ENCODE assay signal across 8 cellular contexts in the genomic region with DNA sequence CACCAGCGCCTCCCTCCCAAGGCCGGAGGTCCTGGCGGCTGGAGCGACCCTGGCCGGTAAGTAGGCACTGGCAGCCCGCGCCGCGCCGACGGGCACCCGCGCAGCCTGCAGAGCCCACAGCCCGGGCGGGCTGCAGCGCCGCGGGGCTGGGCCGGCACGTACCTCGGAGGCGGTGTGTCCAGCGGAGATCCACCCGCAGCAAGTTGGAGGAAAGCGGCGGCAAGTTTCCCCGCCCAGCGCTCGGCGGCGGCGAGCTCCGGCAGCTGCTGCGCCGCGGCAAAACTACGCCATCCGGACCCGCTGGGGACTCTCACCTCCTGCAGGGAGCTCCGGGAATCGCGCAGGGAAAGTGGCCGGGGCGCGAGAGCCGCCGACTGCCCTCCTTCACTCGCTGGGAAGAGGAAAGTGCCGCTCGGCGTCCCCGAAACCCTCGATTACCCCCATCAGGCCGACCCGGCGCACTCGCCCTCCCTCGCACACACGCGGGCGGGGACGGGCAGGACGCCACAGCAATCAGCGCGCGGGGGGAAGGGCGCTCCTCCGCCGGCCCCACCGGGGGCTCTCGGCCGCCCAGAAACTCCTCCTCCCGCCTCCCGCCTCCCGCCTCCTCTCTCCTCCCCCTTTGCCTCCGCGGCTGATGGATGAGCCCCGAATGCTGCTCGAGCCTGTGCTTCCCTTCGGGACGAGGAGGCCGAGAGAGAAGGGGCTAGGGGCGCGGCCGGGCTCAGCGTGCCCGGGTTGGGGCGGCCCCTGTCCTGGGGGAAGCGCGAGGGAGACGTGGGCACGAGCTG. TPM values are rescaled to one million over a fixed set of nuclear protein-coding genes. Genes with fewer than 3 reads are reported as not detected.
DNase-seq lines count a peak whose midpoint lies in the region; ATAC-seq and TF ChIP-seq lines count a peak whose summit lies in the region.

A gene (minus strand): TSS at position 436 of the 791 bp plus-strand sequence. CDS start 24,620 bp downstream, outside the sequence.

- peaks cover 34% of the 10 kb centered on the region for H3K4me1 Mint-ChIP-seq in activated naive CD4-positive, alpha-beta T cell treated with anti-CD3 and anti-CD28 coated beads, Interleukin-2, amount 10 ng/mL, durations not matched to agents 7 days and 5 days

- TF ChIP-seq POLR2A in gastroesophageal sphincter (IDR thresholded peaks at IDR 0.05), result peak; percentile 90 to 94

- WGBS in gastroesophageal sphincter (ENCODE audit: low coverage in 1 of 2), 2 donors, result no CpG with 5 or more reads among the region's 92 CpGs

- H3K4me3 Mint-ChIP-seq in activated naive CD4-positive, alpha-beta T cell treated with anti-CD3 and anti-CD28 coated beads, Interleukin-2, amount 10 ng/mL, durations not matched to agents 7 days and 5 days, result peak within 1 kb of the TSS; percentile 86

- peak within 1 kb of the TSS; percentile 46 for H3K4me3 ChIP-seq in Jurkat, Clone E6-1 (ENCODE audit: low read length)
- H3K4me3 ChIP-seq in gastroesophageal sphincter, result peak within 1 kb of the TSS; percentile 67 to 99

- peaks cover 21% of the 10 kb centered on the region for H3K27me3 Mint-ChIP-seq in activated naive CD4-positive, alpha-beta T cell treated with anti-CD3 and anti-CD28 coated beads, Interleukin-2, amount 10 ng/mL, durations not matched to agents 7 days and 5 days

- no peak for TF ChIP-seq EP300 in gastroesophageal sphincter (IDR thresholded peaks at IDR 0.05)

- ATAC-seq in GM21576 (IDR thresholded peaks at IDR 0.05; ENCODE audit: unreplicated experiment) (peak; percentile 58), gastroesophageal sphincter (peak; percentile 98)

- H3K27me3 ChIP-seq in gastroesophageal sphincter, result no peaks in the 10 kb centered on the region

- H3K27ac ChIP-seq in gastroesophageal sphincter (peak within 1 kb of the TSS; percentile 84 to 100 (median 94)), substantia nigra (ENCODE audit: low read depth, low read length, poor library complexity, severe bottlenecking) (peak within 1 kb of the TSS; percentile 66)

- no peaks in the 10 kb centered on the region for H3K9me3 Mint-ChIP-seq in activated naive CD4-positive, alpha-beta T cell treated with anti-CD3 and anti-CD28 coated beads, Interleukin-2, amount 10 ng/mL, durations not matched to agents 7 days and 5 days

- peaks cover 5% of the 10 kb centered on the region for H3K36me3 Mint-ChIP-seq in activated naive CD4-positive, alpha-beta T cell treated with anti-CD3 and anti-CD28 coated beads, Interleukin-2, amount 10 ng/mL, durations not matched to agents 7 days and 5 days

- peaks cover 0 to 58% (median 13%) of the 10 kb centered on the region in 3 donors for H3K4me1 ChIP-seq in gastroesophageal sphincter

- DNase-seq in DMS153 (lab: John Stamatoyannopoulos, UW) (peak; percentile 81), SK-N-DZ (ENCODE audit: low spot score) (peak; percentile 70), nucleus accumbens (lab: John Stamatoyannopoulos, UW) (peak in 55 of 56 donors; percentile 31 to 92 (median 78)), substantia nigra (lab: John Stamatoyannopoulos, UW) (peak; percentile 20 to 91 (median 72))
- no peak for DNase-seq in Jurkat, Clone E6-1 (ENCODE audit: low read depth, low spot score)
- peak; percentile 81 for DNase-seq in activated naive CD4-positive, alpha-beta T cell treated with anti-CD3 and anti-CD28 coated beads, Interleukin-2, amount 10 ng/mL, durations not matched to agents 7 days and 5 days

- no peaks in the 10 kb centered on the region for H3K36me3 ChIP-seq in gastroesophageal sphincter

- peak within 1 kb of the TSS; percentile 29 for H3K27ac Mint-ChIP-seq in activated naive CD4-positive, alpha-beta T cell treated with anti-CD3 and anti-CD28 coated beads, Interleukin-2, amount 10 ng/mL, durations not matched to agents 7 days and 5 days

- H3K9me3 ChIP-seq in gastroesophageal sphincter, result no peaks in the 10 kb centered on the region

- CTCF ChIA-PET in activated naive CD4-positive, alpha-beta T cell treated with anti-CD3 and anti-CD28 coated beads, Interleukin-2, amount 10 ng/mL, durations not matched to agents 7 days and 5 days (lab: Charles Lee), result interaction anchor here (0.6 to 4.4 kb wide), 9 partner anchors 35 to 619 kb away, joined by 3 to 45 read pairs (median 4); a partner anchor contains a TSS

- peak; percentile 11 to 75 (median 68) for TF ChIP-seq CTCF in gastroesophageal sphincter (IDR thresholded peaks at IDR 0.05)

RNA-seq across cellular contexts. Expression of the gene that starts here (rescaled TPM):
- not detected for polyA plus RNA-seq in Jurkat, Clone E6-1 (2012; ENCODE audit: insufficient read depth, insufficient read length)
- 0.42 and 0.68 TPM in 2 replicates for polyA plus RNA-seq in SK-N-DZ (2014; cell fraction: cytosol; rRNA removed)
- polyA plus RNA-seq in SK-N-DZ (2014; cell fraction: nucleus; rRNA removed), result 0.62 and 0.70 TPM in 2 replicates
- 100 to 1,000 TPM; 176 to 315 (median 248) TPM for total RNA-seq in gastroesophageal sphincter
